In genomic region chr6:170584954-170585498, GRCh38 we compare ENCODE assay signal across 1 cellular context.
TF ChIP-seq lines count a peak whose summit lies in the region.

No MANE protein-coding gene starts in this region.

TF ChIP-seq in HepG2, 621 proteins besides CTCF, POLR2A, EP300 and RAD21 (continues in another document):
- peak; percentile 8; the same call in 1 of the 2 replicates for TF ChIP-seq ZFP82 (CRISPR knock-in tag; IDR thresholded peaks at IDR 0.05; ENCODE audit: borderline replicate concordance)
- TF ChIP-seq YY1 (IDR thresholded peaks at IDR 0.05; ENCODE audit: insufficient read depth, insufficient replicate concordance, low read depth, low read length): no peak
- TF ChIP-seq ZNF782 (CRISPR knock-in tag; IDR thresholded peaks at IDR 0.05; ENCODE audit: borderline replicate concordance): no peak
- 0 out of 2 replicates have a peak, but pooled peaks have one; percentile 10 for TF ChIP-seq KDM5B (CRISPR knock-in tag; IDR thresholded peaks at IDR 0.05; ENCODE audit: borderline replicate concordance)
- peak; percentile 6; the same call in 1 of the 2 replicates for TF ChIP-seq ZNF644 (CRISPR knock-in tag; IDR thresholded peaks at IDR 0.05; ENCODE audit: low read depth)
- peak; percentile 77 for TF ChIP-seq ZNF781 (CRISPR knock-in tag; IDR thresholded peaks at IDR 0.05; ENCODE audit: borderline replicate concordance, not compliant biosample characterization)
- TF ChIP-seq ZNF605 (CRISPR knock-in tag; IDR thresholded peaks at IDR 0.05): peak; percentile 52; the same call in 1 of the 2 replicates
- TF ChIP-seq, protein P1, sequence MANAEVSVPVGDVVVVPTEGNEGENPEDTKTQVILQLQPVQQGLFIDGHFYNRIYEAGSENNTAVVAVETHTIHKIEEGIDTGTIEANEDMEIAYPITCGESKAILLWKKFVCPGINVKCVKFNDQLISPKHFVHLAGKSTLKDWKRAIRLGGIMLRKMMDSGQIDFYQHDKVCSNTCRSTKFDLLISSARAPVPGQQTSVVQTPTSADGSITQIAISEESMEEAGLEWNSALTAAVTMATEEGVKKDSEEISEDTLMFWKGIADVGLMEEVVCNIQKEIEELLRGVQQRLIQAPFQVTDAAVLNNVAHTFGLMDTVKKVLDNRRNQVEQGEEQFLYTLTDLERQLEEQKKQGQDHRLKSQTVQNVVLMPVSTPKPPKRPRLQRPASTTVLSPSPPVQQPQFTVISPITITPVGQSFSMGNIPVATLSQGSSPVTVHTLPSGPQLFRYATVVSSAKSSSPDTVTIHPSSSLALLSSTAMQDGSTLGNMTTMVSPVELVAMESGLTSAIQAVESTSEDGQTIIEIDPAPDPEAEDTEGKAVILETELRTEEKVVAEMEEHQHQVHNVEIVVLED (CRISPR knock-in tag; IDR thresholded peaks at IDR 0.05; ENCODE audit: borderline replicate concordance): 0 out of 2 replicates have a peak, but pooled peaks have one; percentile 12
- 0 out of 2 replicates have a peak, but pooled peaks have one; percentile 20 for TF ChIP-seq ZFP90 (CRISPR knock-in tag; IDR thresholded peaks at IDR 0.05; ENCODE audit: borderline replicate concordance)
- TF ChIP-seq TOPORS (CRISPR knock-in tag; IDR thresholded peaks at IDR 0.05): 0 out of 2 replicates have a peak, but pooled peaks have one; percentile 7
- TF ChIP-seq GPN1 (CRISPR knock-in tag; IDR thresholded peaks at IDR 0.05; ENCODE audit: borderline replicate concordance): no peak
- TF ChIP-seq ZFP36L1 (CRISPR knock-in tag; IDR thresholded peaks at IDR 0.05): peak; percentile 6; the same call in 1 of the 2 replicates
- TF ChIP-seq ZEB1 (IDR thresholded peaks at IDR 0.05; ENCODE audit: insufficient replicate concordance, low read depth): peak; percentile 36
- no peak for TF ChIP-seq KDM4B (CRISPR knock-in tag; IDR thresholded peaks at IDR 0.05)
- TF ChIP-seq TSC22D2 (CRISPR knock-in tag; IDR thresholded peaks at IDR 0.05; ENCODE audit: borderline replicate concordance): no peak
- no peak for TF ChIP-seq NCOA5 (CRISPR knock-in tag; IDR thresholded peaks at IDR 0.05)
- TF ChIP-seq ATAD3A (CRISPR knock-in tag; IDR thresholded peaks at IDR 0.05): no peak
- TF ChIP-seq ZNF510 (CRISPR knock-in tag; IDR thresholded peaks at IDR 0.05; ENCODE audit: low read depth): no peak
- 0 out of 2 replicates have a peak, but pooled peaks have one; percentile 1 for TF ChIP-seq PAX8 (CRISPR knock-in tag; IDR thresholded peaks at IDR 0.05; ENCODE audit: borderline replicate concordance)
- TF ChIP-seq MYPOP (CRISPR knock-in tag; IDR thresholded peaks at IDR 0.05): 0 out of 2 replicates have a peak, but pooled peaks have one; percentile 26
- 0 out of 2 replicates have a peak, but pooled peaks have one; percentile 18 for TF ChIP-seq ZNF598 (CRISPR knock-in tag; IDR thresholded peaks at IDR 0.05; ENCODE audit: borderline replicate concordance)
- no peak for TF ChIP-seq RXRB (CRISPR knock-in tag; IDR thresholded peaks at IDR 0.05; ENCODE audit: borderline replicate concordance)
- 0 out of 2 replicates have a peak, but pooled peaks have one; percentile 58 for TF ChIP-seq ZNF878 (CRISPR knock-in tag; IDR thresholded peaks at IDR 0.05)
- TF ChIP-seq ZNF253 (CRISPR knock-in tag; IDR thresholded peaks at IDR 0.05; ENCODE audit: borderline replicate concordance): no peak
- TF ChIP-seq MYC (CRISPR knock-in tag; IDR thresholded peaks at IDR 0.05; ENCODE audit: borderline replicate concordance): no peak
- TF ChIP-seq ZNF746 (CRISPR knock-in tag; IDR thresholded peaks at IDR 0.05): 0 out of 2 replicates have a peak, but pooled peaks have one; percentile 26
- no peak for TF ChIP-seq CAMTA2 (CRISPR knock-in tag; IDR thresholded peaks at IDR 0.05; ENCODE audit: borderline replicate concordance)
- 0 out of 2 replicates have a peak, but pooled peaks have one; percentile 5 for TF ChIP-seq MIER2 (CRISPR knock-in tag; IDR thresholded peaks at IDR 0.05)
- TF ChIP-seq, protein P2, sequence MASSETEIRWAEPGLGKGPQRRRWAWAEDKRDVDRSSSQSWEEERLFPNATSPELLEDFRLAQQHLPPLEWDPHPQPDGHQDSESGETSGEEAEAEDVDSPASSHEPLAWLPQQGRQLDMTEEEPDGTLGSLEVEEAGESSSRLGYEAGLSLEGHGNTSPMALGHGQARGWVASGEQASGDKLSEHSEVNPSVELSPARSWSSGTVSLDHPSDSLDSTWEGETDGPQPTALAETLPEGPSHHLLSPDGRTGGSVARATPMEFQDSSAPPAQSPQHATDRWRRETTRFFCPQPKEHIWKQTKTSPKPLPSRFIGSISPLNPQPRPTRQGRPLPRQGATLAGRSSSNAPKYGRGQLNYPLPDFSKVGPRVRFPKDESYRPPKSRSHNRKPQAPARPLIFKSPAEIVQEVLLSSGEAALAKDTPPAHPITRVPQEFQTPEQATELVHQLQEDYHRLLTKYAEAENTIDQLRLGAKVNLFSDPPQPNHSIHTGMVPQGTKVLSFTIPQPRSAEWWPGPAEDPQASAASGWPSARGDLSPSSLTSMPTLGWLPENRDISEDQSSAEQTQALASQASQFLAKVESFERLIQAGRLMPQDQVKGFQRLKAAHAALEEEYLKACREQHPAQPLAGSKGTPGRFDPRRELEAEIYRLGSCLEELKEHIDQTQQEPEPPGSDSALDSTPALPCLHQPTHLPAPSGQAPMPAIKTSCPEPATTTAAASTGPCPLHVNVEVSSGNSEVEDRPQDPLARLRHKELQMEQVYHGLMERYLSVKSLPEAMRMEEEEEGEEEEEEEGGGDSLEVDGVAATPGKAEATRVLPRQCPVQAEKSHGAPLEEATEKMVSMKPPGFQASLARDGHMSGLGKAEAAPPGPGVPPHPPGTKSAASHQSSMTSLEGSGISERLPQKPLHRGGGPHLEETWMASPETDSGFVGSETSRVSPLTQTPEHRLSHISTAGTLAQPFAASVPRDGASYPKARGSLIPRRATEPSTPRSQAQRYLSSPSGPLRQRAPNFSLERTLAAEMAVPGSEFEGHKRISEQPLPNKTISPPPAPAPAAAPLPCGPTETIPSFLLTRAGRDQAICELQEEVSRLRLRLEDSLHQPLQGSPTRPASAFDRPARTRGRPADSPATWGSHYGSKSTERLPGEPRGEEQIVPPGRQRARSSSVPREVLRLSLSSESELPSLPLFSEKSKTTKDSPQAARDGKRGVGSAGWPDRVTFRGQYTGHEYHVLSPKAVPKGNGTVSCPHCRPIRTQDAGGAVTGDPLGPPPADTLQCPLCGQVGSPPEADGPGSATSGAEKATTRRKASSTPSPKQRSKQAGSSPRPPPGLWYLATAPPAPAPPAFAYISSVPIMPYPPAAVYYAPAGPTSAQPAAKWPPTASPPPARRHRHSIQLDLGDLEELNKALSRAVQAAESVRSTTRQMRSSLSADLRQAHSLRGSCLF (CRISPR knock-in tag; IDR thresholded peaks at IDR 0.05; ENCODE audit: borderline replicate concordance): no peak
- TF ChIP-seq, protein P3, sequence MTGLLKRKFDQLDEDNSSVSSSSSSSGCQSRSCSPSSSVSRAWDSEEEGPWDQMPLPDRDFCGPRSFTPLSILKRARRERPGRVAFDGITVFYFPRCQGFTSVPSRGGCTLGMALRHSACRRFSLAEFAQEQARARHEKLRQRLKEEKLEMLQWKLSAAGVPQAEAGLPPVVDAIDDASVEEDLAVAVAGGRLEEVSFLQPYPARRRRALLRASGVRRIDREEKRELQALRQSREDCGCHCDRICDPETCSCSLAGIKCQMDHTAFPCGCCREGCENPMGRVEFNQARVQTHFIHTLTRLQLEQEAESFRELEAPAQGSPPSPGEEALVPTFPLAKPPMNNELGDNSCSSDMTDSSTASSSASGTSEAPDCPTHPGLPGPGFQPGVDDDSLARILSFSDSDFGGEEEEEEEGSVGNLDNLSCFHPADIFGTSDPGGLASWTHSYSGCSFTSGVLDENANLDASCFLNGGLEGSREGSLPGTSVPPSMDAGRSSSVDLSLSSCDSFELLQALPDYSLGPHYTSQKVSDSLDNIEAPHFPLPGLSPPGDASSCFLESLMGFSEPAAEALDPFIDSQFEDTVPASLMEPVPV (CRISPR knock-in tag; IDR thresholded peaks at IDR 0.05): no peak
- no peak for TF ChIP-seq GZF1 (CRISPR knock-in tag; IDR thresholded peaks at IDR 0.05)
- no peak for TF ChIP-seq EZH2 (conservative IDR thresholded peaks at IDR 0.05; ENCODE audit: low read depth, low read length)
- TF ChIP-seq ZBTB7B (CRISPR knock-in tag; IDR thresholded peaks at IDR 0.05): no peak; the same call in 1 of the 2 replicates
- no peak for TF ChIP-seq NR1H2 (CRISPR knock-in tag; IDR thresholded peaks at IDR 0.05; ENCODE audit: borderline replicate concordance, low read depth)
- peak; percentile 8; the same call in 1 of the 2 replicates for TF ChIP-seq PHF21A (CRISPR knock-in tag; IDR thresholded peaks at IDR 0.05)
- peak; percentile 14; the same call in 1 of the 2 replicates for TF ChIP-seq NR2F2 (IDR thresholded peaks at IDR 0.05; ENCODE audit: borderline replicate concordance, low read depth)
- TF ChIP-seq, protein P4, sequence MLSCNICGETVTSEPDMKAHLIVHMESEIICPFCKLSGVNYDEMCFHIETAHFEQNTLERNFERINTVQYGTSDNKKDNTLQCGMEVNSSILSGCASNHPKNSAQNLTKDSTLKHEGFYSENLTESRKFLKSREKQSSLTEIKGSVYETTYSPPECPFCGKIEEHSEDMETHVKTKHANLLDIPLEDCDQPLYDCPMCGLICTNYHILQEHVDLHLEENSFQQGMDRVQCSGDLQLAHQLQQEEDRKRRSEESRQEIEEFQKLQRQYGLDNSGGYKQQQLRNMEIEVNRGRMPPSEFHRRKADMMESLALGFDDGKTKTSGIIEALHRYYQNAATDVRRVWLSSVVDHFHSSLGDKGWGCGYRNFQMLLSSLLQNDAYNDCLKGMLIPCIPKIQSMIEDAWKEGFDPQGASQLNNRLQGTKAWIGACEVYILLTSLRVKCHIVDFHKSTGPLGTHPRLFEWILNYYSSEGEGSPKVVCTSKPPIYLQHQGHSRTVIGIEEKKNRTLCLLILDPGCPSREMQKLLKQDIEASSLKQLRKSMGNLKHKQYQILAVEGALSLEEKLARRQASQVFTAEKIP (CRISPR knock-in tag; IDR thresholded peaks at IDR 0.05; ENCODE audit: borderline replicate concordance): no peak
- 0 out of 2 replicates have a peak, but pooled peaks have one; percentile 4 for TF ChIP-seq ZNF747 (CRISPR knock-in tag; IDR thresholded peaks at IDR 0.05; ENCODE audit: borderline replicate concordance)
- TF ChIP-seq REST (IDR thresholded peaks at IDR 0.05; ENCODE audit: borderline replicate concordance in 1 of 2, low read depth in 1 of 2, low read length in 2 of 2): no peak
- 0 out of 2 replicates have a peak, but pooled peaks have one; percentile 3 for TF ChIP-seq THAP9 (CRISPR knock-in tag; IDR thresholded peaks at IDR 0.05; ENCODE audit: borderline replicate concordance)
- TF ChIP-seq TP53 (CRISPR knock-in tag; conservative IDR thresholded peaks at IDR 0.05): no peak
- TF ChIP-seq ZNF33B (CRISPR knock-in tag; IDR thresholded peaks at IDR 0.05): 0 out of 2 replicates have a peak, but pooled peaks have one; percentile 39
